Comparison of ENCODE assay signal across 27 cellular contexts in genomic region chr10:1280436-1281401, GRCh38.
"Had no signal": no experiment of that assay in that cellular context is flagged by ENCODE, and none has a peak within 500 bp of the region (broad histone marks: within the 10 kb centered on the region; RNA-seq: fewer than 3 reads in every experiment).

No MANE protein-coding gene starts in this region.

- H3K4me1 Mint-ChIP-seq: activated naive CD8-positive, alpha-beta T cell treated with anti-CD3 and anti-CD28 coated beads, Interleukin-2, amount 10 ng/mL, durations not matched to agents 7 days and 5 days; nephron had no signal

- H3K9me3 ChIP-seq: esophagus squamous epithelium, heart right ventricle, left lung, mucosa of descending colon, SK-N-SH, suprapubic skin, tibial artery, upper lobe of right lung had no signal

- H3K27ac Mint-ChIP-seq: activated naive CD8-positive, alpha-beta T cell treated with anti-CD3 and anti-CD28 coated beads, Interleukin-2, amount 10 ng/mL, durations not matched to agents 7 days and 5 days; dendritic cell treated with granulocyte-macrophage colony-stimulating factor and Interleukin-4, amounts not matched to agents 40 ng/mL and 50 ng/mL, for 4 days; nephron; T-helper 1 cell treated with Interleukin-12 subunit alpha and Interleukin-12 subunit beta and Interleukin-4 antibody, amounts not matched to agents 30 μg/mL and 1 μg/mL, for 36 hours had no signal

- H3K9me3 Mint-ChIP-seq: activated naive CD8-positive, alpha-beta T cell treated with anti-CD3 and anti-CD28 coated beads, Interleukin-2, amount 10 ng/mL, durations not matched to agents 7 days and 5 days; dendritic cell treated with granulocyte-macrophage colony-stimulating factor and Interleukin-4, amounts not matched to agents 40 ng/mL and 50 ng/mL, for 4 days; T-helper 1 cell treated with Interleukin-12 subunit alpha and Interleukin-12 subunit beta and Interleukin-4 antibody, amounts not matched to agents 30 μg/mL and 1 μg/mL, for 36 hours had no signal

- H3K4me2 ChIP-seq: SK-N-SH had no signal

- H3K79me2 ChIP-seq: parathyroid adenoma had no signal

- H3K36me3 Mint-ChIP-seq: activated naive CD8-positive, alpha-beta T cell treated with anti-CD3 and anti-CD28 coated beads, Interleukin-2, amount 10 ng/mL, durations not matched to agents 7 days and 5 days had no signal

- H3K36me3 ChIP-seq: esophagus squamous epithelium, heart right ventricle, left lung, suprapubic skin, tibial artery, upper lobe of right lung had no signal

- H3K27me3 ChIP-seq: esophagus squamous epithelium, suprapubic skin, tibial artery, upper lobe of right lung had no signal

- ATAC-seq: heart right ventricle, left lung, mucosa of descending colon, right cardiac atrium, upper lobe of right lung had no signal

- H3K4me1 ChIP-seq: esophagus squamous epithelium, heart right ventricle, left lung, parathyroid adenoma, suprapubic skin, upper lobe of right lung had no signal

- H3K9me2 ChIP-seq: SK-N-SH had no signal

- H2AFZ ChIP-seq: parathyroid adenoma had no signal

- H3K4me3 Mint-ChIP-seq: activated naive CD8-positive, alpha-beta T cell treated with anti-CD3 and anti-CD28 coated beads, Interleukin-2, amount 10 ng/mL, durations not matched to agents 7 days and 5 days; dendritic cell treated with granulocyte-macrophage colony-stimulating factor and Interleukin-4, amounts not matched to agents 40 ng/mL and 50 ng/mL, for 4 days; nephron; T-helper 1 cell treated with Interleukin-12 subunit alpha and Interleukin-12 subunit beta and Interleukin-4 antibody, amounts not matched to agents 30 μg/mL and 1 μg/mL, for 36 hours had no signal

- H3K4me3 ChIP-seq: esophagus squamous epithelium, heart right ventricle, left lung, lung, mucosa of descending colon, suprapubic skin, tibial artery, upper lobe of right lung had no signal

- H3K27ac ChIP-seq: epithelial cell of prostate, esophagus squamous epithelium, heart right ventricle, left lung, parathyroid adenoma, suprapubic skin, tibial artery, upper lobe of right lung, VCaP had no signal

- DNase-seq: activated CD4-positive, alpha-beta T cell treated with anti-CD3 and anti-CD28 coated beads, Interleukin-2, amount 50 U/mL, for 1 hour; activated effector memory CD4-positive, alpha-beta T cell treated with Interleukin-2 at 50 U/mL for 16 hours; activated naive CD4-positive, alpha-beta T cell treated with Interleukin-2 at 50 U/mL for 16 hours; activated naive CD8-positive, alpha-beta T cell treated with anti-CD3 and anti-CD28 coated beads, Interleukin-2, amount 10 ng/mL, durations not matched to agents 7 days and 5 days; activated T-cell treated with anti-CD3 and anti-CD28 coated beads for 4 hours; central memory CD4-positive, alpha-beta T cell; esophagus squamous epithelium; foreskin melanocyte; heart right ventricle; left lung; mucosa of descending colon; nucleus accumbens; right cardiac atrium; SK-N-SH; stimulated activated CD4-positive, alpha-beta T cell treated with anti-CD3 and anti-CD28 coated beads, Interleukin-4, amount 100 ng/mL, for 1 hour; SW 1271; T-helper 9 cell; tibial artery; upper lobe of right lung had no signal

- H3K9ac ChIP-seq: parathyroid adenoma, SK-N-SH had no signal
